In genomic region chr18:70429847-70430500, GRCh38 we compare ENCODE assay signal across 20 cellular contexts.
DNase-seq lines count a peak whose midpoint lies in the region; ATAC-seq and TF ChIP-seq lines count a peak whose summit lies in the region.
"Had no signal": no experiment of that assay in that cellular context is flagged by ENCODE, and none has a peak within 500 bp of the region (broad histone marks: within the 10 kb centered on the region; RNA-seq: fewer than 3 reads in every experiment).

No MANE protein-coding gene starts in this region.

- H3K27ac ChIP-seq in RWPE1 (peak overlapping the region; percentile 78), epithelial cell of prostate (peak overlapping the region; percentile 87), testis (no peak overlapping the region)
- H3K27ac ChIP-seq: C4-2B, SJCRH30 had no signal

- POLR2A ChIA-PET in activated CD8-positive, alpha-beta T cell treated with anti-CD3 and anti-CD28 coated beads, Interleukin-2, amount 10 ng/mL, durations not matched to agents 7 days and 5 days (lab: Charles Lee): no interaction called here
- POLR2A ChIA-PET in activated CD8-positive, alpha-beta T cell treated with anti-CD3 and anti-CD28 coated beads for 36 hours (lab: Charles Lee): no interaction called here
- POLR2A ChIA-PET in RWPE1 (lab: Yijun Ruan, JAX; ENCODE audit: low non-redundant PET): no interaction called here
- POLR2A ChIA-PET in activated CD4-positive, alpha-beta T cell treated with anti-CD3 and anti-CD28 coated beads, Interleukin-2, amount 10 ng/mL, durations not matched to agents 7 days and 5 days (lab: Charles Lee): no interaction called here

- no peak for ATAC-seq in activated CD8-positive, alpha-beta T cell treated with anti-CD3 and anti-CD28 coated beads, Interleukin-2, amount 10 ng/mL, durations not matched to agents 7 days and 5 days
- no peak for ATAC-seq in activated CD8-positive, alpha-beta T cell treated with anti-CD3 and anti-CD28 coated beads for 36 hours
- ATAC-seq in GM18868 (IDR thresholded peaks at IDR 0.05; ENCODE audit: unreplicated experiment): no peak
- no peak for ATAC-seq in HG03025 (IDR thresholded peaks at IDR 0.05; ENCODE audit: low FRiP score, unreplicated experiment)

- H3K27me3 Mint-ChIP-seq in activated CD8-positive, alpha-beta T cell treated with anti-CD3 and anti-CD28 coated beads, Interleukin-2, amount 10 ng/mL, durations not matched to agents 7 days and 5 days (ENCODE audit: low read depth): no peaks in the 10 kb centered on the region
- no peaks in the 10 kb centered on the region for H3K27me3 Mint-ChIP-seq in activated CD8-positive, alpha-beta T cell treated with anti-CD3 and anti-CD28 coated beads for 36 hours
- no peaks in the 10 kb centered on the region for H3K27me3 Mint-ChIP-seq in activated CD4-positive, alpha-beta T cell treated with anti-CD3 and anti-CD28 coated beads, Interleukin-2, amount 10 ng/mL, durations not matched to agents 7 days and 5 days

- intact Hi-C loops in activated CD8-positive, alpha-beta T cell treated with anti-CD3 and anti-CD28 coated beads for 36 hours (cut with micrococcal nuclease): loop anchor here (5.0 kb wide), 1 partner anchor 233 kb away; no protein-coding TSS in a partner anchor
- intact Hi-C loops in testis (cut with DNase I; ENCODE audit: low total_unique reads): loop anchor here (10.0 kb wide), 1 partner anchor 235 kb away; no protein-coding TSS in a partner anchor

- H3K27ac Mint-ChIP-seq in activated CD8-positive, alpha-beta T cell treated with anti-CD3 and anti-CD28 coated beads, Interleukin-2, amount 10 ng/mL, durations not matched to agents 7 days and 5 days: peak overlapping the region; percentile 12
- H3K27ac Mint-ChIP-seq in activated CD8-positive, alpha-beta T cell treated with anti-CD3 and anti-CD28 coated beads for 36 hours: no peak overlapping the region
- H3K27ac Mint-ChIP-seq in activated CD4-positive, alpha-beta T cell treated with anti-CD3 and anti-CD28 coated beads, Interleukin-2, amount 10 ng/mL, durations not matched to agents 7 days and 5 days: no peak overlapping the region

- H3K4me1 Mint-ChIP-seq in activated CD8-positive, alpha-beta T cell treated with anti-CD3 and anti-CD28 coated beads, Interleukin-2, amount 10 ng/mL, durations not matched to agents 7 days and 5 days (ENCODE audit: low read depth): peaks cover 4% of the 10 kb centered on the region
- H3K4me1 Mint-ChIP-seq in activated CD8-positive, alpha-beta T cell treated with anti-CD3 and anti-CD28 coated beads for 36 hours (ENCODE audit: low read depth): no peaks in the 10 kb centered on the region
- no peaks in the 10 kb centered on the region for H3K4me1 Mint-ChIP-seq in activated CD4-positive, alpha-beta T cell treated with anti-CD3 and anti-CD28 coated beads, Interleukin-2, amount 10 ng/mL, durations not matched to agents 7 days and 5 days

- H3K9me3 ChIP-seq in testis: no peaks in the 10 kb centered on the region
- H3K9me3 ChIP-seq: SJCRH30 had no signal

- H3K36me3 ChIP-seq in testis (ENCODE audit: low read depth, missing control alignments): no peaks in the 10 kb centered on the region
- H3K36me3 ChIP-seq: MG63, SJCRH30 had no signal

- no peak for DNase-seq in activated CD8-positive, alpha-beta T cell treated with anti-CD3 and anti-CD28 coated beads, Interleukin-2, amount 10 ng/mL, durations not matched to agents 7 days and 5 days
- DNase-seq in activated CD8-positive, alpha-beta T cell treated with anti-CD3 and anti-CD28 coated beads for 36 hours: no peak
- DNase-seq in RWPE1 (ENCODE audit: low spot score): no peak
- DNase-seq in epithelial cell of prostate (ENCODE audit: low read depth, low spot score): no peak
- no peak for DNase-seq in testis
- DNase-seq in activated CD4-positive, alpha-beta T cell treated with anti-CD3 and anti-CD28 coated beads, Interleukin-2, amount 10 ng/mL, durations not matched to agents 7 days and 5 days: no peak
- DNase-seq: 8988T; DMS79; MG63; NCI-H1105; NCI-H146; NCI-H2029; NCI-H226; NCI-H510A treated with DMSO at 0.1 percent for 48 hours; NCI-H748 treated with DMSO at 0.1 percent for 48 hours; NK-92 treated with Interleukin-12 subunit alpha and Interleukin-12 subunit beta, amount 100 ng/mL, for 24 hours; SJCRH30 had no signal

- no peaks in the 10 kb centered on the region for H3K4me1 ChIP-seq in testis
- H3K4me1 ChIP-seq: SJCRH30 had no signal

- WGBS in testis, 2 donors: 75 to 80% methylated on average over 35 to 36 of the region's 36 CpGs

- CTCF ChIA-PET in activated CD8-positive, alpha-beta T cell treated with anti-CD3 and anti-CD28 coated beads, Interleukin-2, amount 10 ng/mL, durations not matched to agents 7 days and 5 days (lab: Charles Lee): no interaction called here
- CTCF ChIA-PET in activated CD8-positive, alpha-beta T cell treated with anti-CD3 and anti-CD28 coated beads for 36 hours (lab: Charles Lee): interaction anchor here (1.4 kb wide), 1 partner anchor 25 kb away, joined by 4 read pairs; no protein-coding TSS in a partner anchor
- CTCF ChIA-PET in RWPE1 (lab: Yijun Ruan, JAX): no interaction called here
- CTCF ChIA-PET in activated CD4-positive, alpha-beta T cell treated with anti-CD3 and anti-CD28 coated beads, Interleukin-2, amount 10 ng/mL, durations not matched to agents 7 days and 5 days (lab: Charles Lee): no interaction called here

- TF ChIP-seq POLR2A in testis (IDR thresholded peaks at IDR 0.05): no peak

- H3K27me3 ChIP-seq in testis: no peaks in the 10 kb centered on the region
- H3K27me3 ChIP-seq: MG63, SJCRH30 had no signal

- H3K4me3 ChIP-seq in testis: peak overlapping the region; percentile 33 to 53
- H3K4me3 ChIP-seq: MG63, SJCRH30 had no signal

- TF ChIP-seq CTCF in activated CD8-positive, alpha-beta T cell treated with anti-CD3 and anti-CD28 coated beads for 36 hours (IDR thresholded peaks at IDR 0.05): no peak
- no peak for TF ChIP-seq CTCF in RWPE1 (conservative IDR thresholded peaks at IDR 0.05; ENCODE audit: low read depth)
- TF ChIP-seq CTCF in testis (IDR thresholded peaks at IDR 0.05): no peak

- no peaks in the 10 kb centered on the region for H3K9me3 Mint-ChIP-seq in activated CD8-positive, alpha-beta T cell treated with anti-CD3 and anti-CD28 coated beads, Interleukin-2, amount 10 ng/mL, durations not matched to agents 7 days and 5 days (ENCODE audit: insufficient read depth)
- no peaks in the 10 kb centered on the region for H3K9me3 Mint-ChIP-seq in activated CD8-positive, alpha-beta T cell treated with anti-CD3 and anti-CD28 coated beads for 36 hours
- no peaks in the 10 kb centered on the region for H3K9me3 Mint-ChIP-seq in activated CD4-positive, alpha-beta T cell treated with anti-CD3 and anti-CD28 coated beads, Interleukin-2, amount 10 ng/mL, durations not matched to agents 7 days and 5 days

- H3K36me3 Mint-ChIP-seq in activated CD8-positive, alpha-beta T cell treated with anti-CD3 and anti-CD28 coated beads, Interleukin-2, amount 10 ng/mL, durations not matched to agents 7 days and 5 days (ENCODE audit: low read depth): no peaks in the 10 kb centered on the region
- H3K36me3 Mint-ChIP-seq in activated CD8-positive, alpha-beta T cell treated with anti-CD3 and anti-CD28 coated beads for 36 hours (ENCODE audit: low read depth): no peaks in the 10 kb centered on the region
- no peaks in the 10 kb centered on the region for H3K36me3 Mint-ChIP-seq in activated CD4-positive, alpha-beta T cell treated with anti-CD3 and anti-CD28 coated beads, Interleukin-2, amount 10 ng/mL, durations not matched to agents 7 days and 5 days (ENCODE audit: low read depth)

- H3K4me3 Mint-ChIP-seq in activated CD8-positive, alpha-beta T cell treated with anti-CD3 and anti-CD28 coated beads, Interleukin-2, amount 10 ng/mL, durations not matched to agents 7 days and 5 days: no peak overlapping the region
- H3K4me3 Mint-ChIP-seq in activated CD8-positive, alpha-beta T cell treated with anti-CD3 and anti-CD28 coated beads for 36 hours: no peak overlapping the region
- no peak overlapping the region for H3K4me3 Mint-ChIP-seq in activated CD4-positive, alpha-beta T cell treated with anti-CD3 and anti-CD28 coated beads, Interleukin-2, amount 10 ng/mL, durations not matched to agents 7 days and 5 days

Comparison
In these comparisons a context has a peak if more than half of its experiments do, and no peak if none do; other contexts are left out.
1. H3K27ac ChIP-seq: peak in RWPE1 (single experiment) and epithelial cell of prostate (single experiment); none in testis (0 of 2).